ENCODE assay signal across 24 cellular contexts in the genomic region with DNA sequence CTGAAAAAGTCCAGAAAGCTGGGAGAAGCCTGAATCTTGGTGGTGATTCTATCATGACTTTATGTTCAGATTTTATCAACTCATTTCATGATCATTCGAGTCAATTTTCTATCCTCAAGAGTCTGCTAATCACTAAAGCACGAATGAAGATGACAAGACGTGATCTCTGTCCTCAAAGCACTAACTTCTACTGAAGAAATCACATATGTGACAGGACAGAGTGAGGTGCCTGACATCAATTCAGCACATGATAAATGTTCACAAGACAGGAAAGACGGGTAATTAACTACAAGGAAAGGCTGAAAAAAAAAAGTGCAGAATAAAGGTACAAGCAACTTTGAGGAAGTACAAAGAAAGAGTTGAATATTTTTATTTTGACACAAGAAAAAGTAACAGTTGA.
"Had no signal": no experiment of that assay in that cellular context is flagged by ENCODE, and none has a peak within 500 bp of the region (broad histone marks: within the 10 kb centered on the region; RNA-seq: fewer than 3 reads in every experiment).

No MANE protein-coding gene starts in this region.

- DNase-seq: hippocampal formation; kidney; left colon; left lung; lower lobe of right lung; mesenchymal stem cell; naive thymus-derived CD8-positive, alpha-beta T cell; ovary; right lobe of liver; stimulated activated CD4-positive, alpha-beta T cell treated with anti-CD3 and anti-CD28 coated beads, Interleukin-1b, Interleukin-23, amount 100 ng/mL, for 48 hours; stimulated activated CD4-positive, alpha-beta T cell treated with anti-CD3 and anti-CD28 coated beads, Interleukin-2, amount 100 ng/mL, for 48 hours; stimulated activated CD4-positive, alpha-beta T cell treated with anti-CD3 and anti-CD28 coated beads, Interleukin-4, amount 100 ng/mL, for 4 hours; stimulated activated CD8-positive, alpha-beta memory T cell treated with anti-CD3 and anti-CD28 coated beads, Interleukin-4, amount 100 ng/mL, for 48 hours; stimulated activated naive CD4-positive, alpha-beta T cell treated with Interleukin-2 at 50 U/mL for 16 hours; stimulated activated naive CD8-positive, alpha-beta T cell treated with anti-CD3 and anti-CD28 coated beads, Interleukin-15, amount 100 ng/mL, for 72 hours; substantia nigra; transverse colon; upper lobe of right lung had no signal

- H3K4me3 ChIP-seq: left lung, lower lobe of right lung, ovary, right atrium auricular region, right lobe of liver, smooth muscle cell, transverse colon, upper lobe of right lung had no signal

- H3K27ac Mint-ChIP-seq: naive thymus-derived CD8-positive, alpha-beta T cell; nephron; progenitor cell of endocrine pancreas; stimulated activated memory B cell treated with anti-CD40 and anti-IgM and Interleukin-4, amounts not matched to agents 10 μg/mL and 1 μg/mL and 100 μg/mL, for 72 hours; stimulated activated naive CD8-positive, alpha-beta T cell treated with anti-CD3 and anti-CD28 coated beads, Interleukin-15, amount 100 ng/mL, for 72 hours had no signal

- H3K36me3 Mint-ChIP-seq: naive thymus-derived CD8-positive, alpha-beta T cell; stimulated activated memory B cell treated with anti-CD40 and anti-IgM and Interleukin-4, amounts not matched to agents 10 μg/mL and 1 μg/mL and 100 μg/mL, for 72 hours had no signal

- H3K9me3 Mint-ChIP-seq: nephron; stimulated activated memory B cell treated with anti-CD40 and anti-IgM and Interleukin-4, amounts not matched to agents 10 μg/mL and 1 μg/mL and 100 μg/mL, for 72 hours; stimulated activated naive CD8-positive, alpha-beta T cell treated with anti-CD3 and anti-CD28 coated beads, Interleukin-15, amount 100 ng/mL, for 72 hours had no signal

- H3K27ac ChIP-seq: left lung, lower lobe of right lung, ovary, right atrium auricular region, right lobe of liver, transverse colon, upper lobe of right lung had no signal

- H3K4me1 Mint-ChIP-seq: naive thymus-derived CD8-positive, alpha-beta T cell; stimulated activated memory B cell treated with anti-CD40 and anti-IgM and Interleukin-4, amounts not matched to agents 10 μg/mL and 1 μg/mL and 100 μg/mL, for 72 hours; stimulated activated naive CD8-positive, alpha-beta T cell treated with anti-CD3 and anti-CD28 coated beads, Interleukin-15, amount 100 ng/mL, for 72 hours had no signal

- H3K27me3 ChIP-seq: left lung, ovary, right atrium auricular region, right lobe of liver, transverse colon, upper lobe of right lung had no signal

- H3K4me3 Mint-ChIP-seq: naive thymus-derived CD8-positive, alpha-beta T cell; nephron; stimulated activated memory B cell treated with anti-CD40 and anti-IgM and Interleukin-4, amounts not matched to agents 10 μg/mL and 1 μg/mL and 100 μg/mL, for 72 hours; stimulated activated naive CD8-positive, alpha-beta T cell treated with anti-CD3 and anti-CD28 coated beads, Interleukin-15, amount 100 ng/mL, for 72 hours had no signal

- FAIRE-seq: kidney, urothelium cell line had no signal

- H3K9me3 ChIP-seq: left lung, lower lobe of right lung, ovary, right atrium auricular region, right lobe of liver, transverse colon, upper lobe of right lung had no signal

- H3K36me3 ChIP-seq: left lung, lower lobe of right lung, ovary, right atrium auricular region, right lobe of liver, transverse colon, upper lobe of right lung had no signal

- H3K4me2 ChIP-seq: smooth muscle cell had no signal

- H3K27me3 Mint-ChIP-seq: progenitor cell of endocrine pancreas; stimulated activated memory B cell treated with anti-CD40 and anti-IgM and Interleukin-4, amounts not matched to agents 10 μg/mL and 1 μg/mL and 100 μg/mL, for 72 hours had no signal

- ATAC-seq: left colon; left lung; lower lobe of right lung; naive thymus-derived CD8-positive, alpha-beta T cell; right lobe of liver; stimulated activated memory B cell treated with anti-CD40 and anti-IgM and Interleukin-4, amounts not matched to agents 10 μg/mL and 1 μg/mL and 100 μg/mL, for 72 hours; stimulated activated naive CD8-positive, alpha-beta T cell treated with anti-CD3 and anti-CD28 coated beads, Interleukin-15, amount 100 ng/mL, for 72 hours; upper lobe of right lung had no signal

- H3K4me1 ChIP-seq: left lung, lower lobe of right lung, right atrium auricular region, right lobe of liver, transverse colon, upper lobe of right lung had no signal
